Comparison of ENCODE assay signal across 8 cellular contexts in genomic region chr17:18182190-18182977, GRCh38. TPM values are rescaled to one million over a fixed set of nuclear protein-coding genes. Genes with fewer than 3 reads are reported as not detected.
DNase-seq lines count a peak whose midpoint lies in the region; TF ChIP-seq lines count a peak whose summit lies in the region.

No MANE protein-coding gene starts in this region.

- peak overlapping the region; percentile 96 for H3K27ac Mint-ChIP-seq in activated naive CD4-positive, alpha-beta T cell treated with anti-CD3 and anti-CD28 coated beads for 36 hours
- H3K27ac Mint-ChIP-seq in activated T-helper 1 cell treated with anti-CD3 and anti-CD28 coated beads, Interleukin-12 subunit alpha, Interleukin-12 subunit beta, Interleukin-2, Interleukin-4 antibody, amounts not matched to agents 30 ng/mL and 10 ng/mL and 1 ng/mL, durations not matched to agents 14 hours and 24 hours and 36 hours, result peak overlapping the region; percentile 97

- peak overlapping the region; percentile 96 for H3K4me3 Mint-ChIP-seq in activated naive CD4-positive, alpha-beta T cell treated with anti-CD3 and anti-CD28 coated beads for 36 hours
- H3K4me3 Mint-ChIP-seq in activated T-helper 1 cell treated with anti-CD3 and anti-CD28 coated beads, Interleukin-12 subunit alpha, Interleukin-12 subunit beta, Interleukin-2, Interleukin-4 antibody, amounts not matched to agents 30 ng/mL and 10 ng/mL and 1 ng/mL, durations not matched to agents 14 hours and 24 hours and 36 hours, result peak overlapping the region; percentile 98

- no peaks in the 10 kb centered on the region for H3K27me3 ChIP-seq in right atrium auricular region

- no peaks in the 10 kb centered on the region for H3K36me3 ChIP-seq in right atrium auricular region

- H3K9me3 Mint-ChIP-seq in activated naive CD4-positive, alpha-beta T cell treated with anti-CD3 and anti-CD28 coated beads for 36 hours, result no peaks in the 10 kb centered on the region
- H3K9me3 Mint-ChIP-seq in activated T-helper 1 cell treated with anti-CD3 and anti-CD28 coated beads, Interleukin-12 subunit alpha, Interleukin-12 subunit beta, Interleukin-2, Interleukin-4 antibody, amounts not matched to agents 30 ng/mL and 10 ng/mL and 1 ng/mL, durations not matched to agents 14 hours and 24 hours and 36 hours, result no peaks in the 10 kb centered on the region

- H3K27ac ChIP-seq in right atrium auricular region, result peak overlapping the region; percentile 92 to 94
- H3K27ac ChIP-seq in skin epidermis, result peak overlapping the region; percentile 56 to 99 (median 98)

- H3K4me1 ChIP-seq in right atrium auricular region, result peaks cover 0 to 41% of the 10 kb centered on the region in 2 donors

- H3K4me1 Mint-ChIP-seq in activated naive CD4-positive, alpha-beta T cell treated with anti-CD3 and anti-CD28 coated beads for 36 hours (ENCODE audit: low read depth), result peaks cover 40% of the 10 kb centered on the region
- H3K4me1 Mint-ChIP-seq in activated T-helper 1 cell treated with anti-CD3 and anti-CD28 coated beads, Interleukin-12 subunit alpha, Interleukin-12 subunit beta, Interleukin-2, Interleukin-4 antibody, amounts not matched to agents 30 ng/mL and 10 ng/mL and 1 ng/mL, durations not matched to agents 14 hours and 24 hours and 36 hours (ENCODE audit: low read depth), result peaks cover 52% of the 10 kb centered on the region

- H3K36me3 Mint-ChIP-seq in activated naive CD4-positive, alpha-beta T cell treated with anti-CD3 and anti-CD28 coated beads for 36 hours (ENCODE audit: low read depth), result peaks cover 16% of the 10 kb centered on the region
- peaks cover 26% of the 10 kb centered on the region for H3K36me3 Mint-ChIP-seq in activated T-helper 1 cell treated with anti-CD3 and anti-CD28 coated beads, Interleukin-12 subunit alpha, Interleukin-12 subunit beta, Interleukin-2, Interleukin-4 antibody, amounts not matched to agents 30 ng/mL and 10 ng/mL and 1 ng/mL, durations not matched to agents 14 hours and 24 hours and 36 hours (ENCODE audit: low read depth)

- CTCF ChIA-PET in activated naive CD4-positive, alpha-beta T cell treated with anti-CD3 and anti-CD28 coated beads for 36 hours (lab: Charles Lee), result interaction anchor here (0.7 to 1.9 kb wide), 4 partner anchors 9 to 95 kb away, joined by 3 to 10 read pairs (median 4); no protein-coding TSS in a partner anchor

- intact Hi-C loops in activated naive CD4-positive, alpha-beta T cell treated with anti-CD3 and anti-CD28 coated beads for 36 hours (cut with micrococcal nuclease), result loop anchor here (1.0 to 10.0 kb wide), 10 partner anchors 28 to 1180 kb away; partner anchors contain the start of genes B9D1, DRC3, DRG2 and MED9
- intact Hi-C loops in activated T-helper 1 cell treated with anti-CD3 and anti-CD28 coated beads, Interleukin-12 subunit alpha, Interleukin-12 subunit beta, Interleukin-2, Interleukin-4 antibody, amounts not matched to agents 30 ng/mL and 10 ng/mL and 1 ng/mL, durations not matched to agents 14 hours and 24 hours and 36 hours (cut with micrococcal nuclease), result loop anchor here (2.0 to 5.0 kb wide), 7 partner anchors 132 to 740 kb away; partner anchors contain the start of genes DRC3, RAI1, SMCR8 and SREBF1

- no peaks in the 10 kb centered on the region for H3K27me3 Mint-ChIP-seq in activated naive CD4-positive, alpha-beta T cell treated with anti-CD3 and anti-CD28 coated beads for 36 hours (ENCODE audit: low read depth)
- H3K27me3 Mint-ChIP-seq in activated T-helper 1 cell treated with anti-CD3 and anti-CD28 coated beads, Interleukin-12 subunit alpha, Interleukin-12 subunit beta, Interleukin-2, Interleukin-4 antibody, amounts not matched to agents 30 ng/mL and 10 ng/mL and 1 ng/mL, durations not matched to agents 14 hours and 24 hours and 36 hours (ENCODE audit: insufficient read depth), result no peaks in the 10 kb centered on the region

- no peak for TF ChIP-seq CTCF in right atrium auricular region (IDR thresholded peaks at IDR 0.05)

- H3K9me3 ChIP-seq in right atrium auricular region, result no peaks in the 10 kb centered on the region

- peak overlapping the region; percentile 85 to 92 for H3K4me3 ChIP-seq in right atrium auricular region
- peak overlapping the region; percentile 71 to 99 (median 90) for H3K4me3 ChIP-seq in skin epidermis

- DNase-seq in activated naive CD4-positive, alpha-beta T cell treated with anti-CD3 and anti-CD28 coated beads for 36 hours, result peak; percentile 24
- no peak for DNase-seq in activated naive CD4-positive, alpha-beta T cell treated with anti-CD3 and anti-CD28 coated beads, Interleukin-2, amount 50 U/mL, for 16 hours
- no peak for DNase-seq in activated T-helper 1 cell treated with anti-CD3 and anti-CD28 coated beads, Interleukin-12 subunit alpha, Interleukin-12 subunit beta, Interleukin-2, Interleukin-4 antibody, amounts not matched to agents 30 ng/mL and 10 ng/mL and 1 ng/mL, durations not matched to agents 14 hours and 24 hours and 36 hours (ENCODE audit: low spot score)
- DNase-seq in right atrium auricular region (ENCODE audit: low spot score) (no peak), medulla oblongata (ENCODE audit: extremely low spot score) (no peak)
- DNase-seq in activated effector memory CD4-positive, alpha-beta T cell treated with Interleukin-2 at 50 U/mL for 16 hours, result no peak
- no peak for DNase-seq in NK-92 treated with Interleukin-12 subunit alpha and Interleukin-12 subunit beta, amount 100 ng/mL, for 24 hours (lab: John Stamatoyannopoulos, UW)

RNA-seq across cellular contexts. Expression of gene ALKBH5, which starts 1.2 kb away (rescaled TPM):
- total RNA-seq in activated naive CD4-positive, alpha-beta T cell treated with anti-CD3 and anti-CD28 coated beads for 36 hours, result 10 to 100 TPM; 83.4 to 86.7 TPM
- 127 and 128 TPM in 2 replicates for total RNA-seq in activated T-helper 1 cell treated with anti-CD3 and anti-CD28 coated beads, Interleukin-12 subunit alpha, Interleukin-12 subunit beta, Interleukin-2, Interleukin-4 antibody, amounts not matched to agents 30 ng/mL and 10 ng/mL and 1 ng/mL, durations not matched to agents 14 hours and 24 hours and 36 hours
- 100 to 1,000 TPM; 177 to 193 TPM for total RNA-seq in right atrium auricular region

RNA-seq across cellular contexts. Expression of gene LLGL1, which starts 43.1 kb away (rescaled TPM):
- total RNA-seq in activated naive CD4-positive, alpha-beta T cell treated with anti-CD3 and anti-CD28 coated beads for 36 hours, result 10 to 100 TPM; 14.8 to 15.0 TPM
- total RNA-seq in activated T-helper 1 cell treated with anti-CD3 and anti-CD28 coated beads, Interleukin-12 subunit alpha, Interleukin-12 subunit beta, Interleukin-2, Interleukin-4 antibody, amounts not matched to agents 30 ng/mL and 10 ng/mL and 1 ng/mL, durations not matched to agents 14 hours and 24 hours and 36 hours, result 22.6 and 23.4 TPM in 2 replicates
- 10 to 100 TPM; 12.6 to 16.7 TPM for total RNA-seq in right atrium auricular region
